11 cellular contexts compared by ENCODE assay signal in genomic region chr13:90717451-90717936, GRCh38.
DNase-seq lines count a peak whose midpoint lies in the region; TF ChIP-seq lines count a peak whose summit lies in the region.
"Had no signal": no experiment of that assay in that cellular context is flagged by ENCODE, and none has a peak within 500 bp of the region (broad histone marks: within the 10 kb centered on the region; RNA-seq: fewer than 3 reads in every experiment).

No MANE protein-coding gene starts in this region.

- no peak overlapping the region for H2AFZ ChIP-seq in hepatocyte

- H3K27ac ChIP-seq in hepatocyte (peak overlapping the region; percentile 57), tibial nerve (peak overlapping the region in 1 of 4 donors; percentile 52)

- H3K9me2 ChIP-seq in hepatocyte (replicated peaks; ENCODE audit: insufficient read depth) = no peaks in the 10 kb centered on the region

- no peak for TF ChIP-seq CTCF in hepatocyte (IDR thresholded peaks at IDR 0.05; ENCODE audit: poor library complexity)
- TF ChIP-seq CTCF in GM10266 (IDR thresholded peaks at IDR 0.05; ENCODE audit: control insufficient read depth, insufficient read depth, low read depth, missing control alignments) = no peak
- no peak for TF ChIP-seq CTCF in tibial nerve (IDR thresholded peaks at IDR 0.05)

- 13% methylated on average over 3 of the region's 3 CpGs for WGBS in hepatocyte (ENCODE audit: low lambda C conversion rate, missing lambda C conversion rate)
- 13 to 19% methylated on average over 3 of the region's 3 CpGs for WGBS in tibial nerve, 2 donors

- H3K36me3 ChIP-seq in hepatocyte (replicated peaks; ENCODE audit: insufficient read depth, low read depth) = no peaks in the 10 kb centered on the region
- no peaks in the 10 kb centered on the region for H3K36me3 ChIP-seq in tibial nerve

- H3K9me3 ChIP-seq in hepatocyte (ENCODE audit: low read depth) (no peaks in the 10 kb centered on the region), tibial nerve (no peaks in the 10 kb centered on the region)

- H4K20me1 ChIP-seq in hepatocyte (ENCODE audit: insufficient read depth, poor library complexity, severe bottlenecking) = no peaks in the 10 kb centered on the region

- no peak for TF ChIP-seq EP300 in tibial nerve (IDR thresholded peaks at IDR 0.05)

- DNase-seq in HCEC 1CT = peak; percentile 16
- DNase-seq in amniotic epithelial cell (ENCODE audit: low read depth) = peak; percentile 93
- peak; percentile 45 for DNase-seq in hepatocyte (ENCODE audit: low spot score)
- DNase-seq in skeletal muscle cell (ENCODE audit: low read depth) = peak; percentile 53
- DNase-seq in GM10266 (ENCODE audit: extremely low spot score) = no peak
- DNase-seq in NCI-H2107 treated with DMSO at 0.1 percent for 48 hours (lab: John Stamatoyannopoulos, UW; ENCODE audit: unreplicated experiment) = no peak
- no peak for DNase-seq in tibial nerve (ENCODE audit: low spot score in 2 of 2)
- DNase-seq: effector memory CD4-positive, alpha-beta T cell; GF-D8; midbrain; stimulated activated CD4-positive, alpha-beta T cell treated with anti-CD3 and anti-CD28 coated beads, Interleukin-1b, Interleukin-23, amount 100 ng/mL, for 48 hours had no signal

- H3K79me2 ChIP-seq in hepatocyte = no peaks in the 10 kb centered on the region

- H3K4me3 ChIP-seq in hepatocyte = no peak overlapping the region
- no peak overlapping the region for H3K4me3 ChIP-seq in skeletal muscle cell (ENCODE audit: low read depth, low read length)
- H3K4me3 ChIP-seq in tibial nerve = no peak overlapping the region

- H3K4me1 ChIP-seq in hepatocyte (ENCODE audit: insufficient read depth) (peaks cover 14% of the 10 kb centered on the region), tibial nerve (peaks cover 0 to 18% (median 8%) of the 10 kb centered on the region in 4 donors)

- H3K4me2 ChIP-seq in hepatocyte = peak overlapping the region; percentile 55

- no peak for TF ChIP-seq POLR2A in tibial nerve (IDR thresholded peaks at IDR 0.05)

- H3K27me3 ChIP-seq in hepatocyte (no peaks in the 10 kb centered on the region), tibial nerve (no peaks in the 10 kb centered on the region)

Comparison
In these comparisons a context has a peak if more than half of its experiments do, and no peak if none do; other contexts are left out.
1. DNase-seq: peak in HCEC 1CT (single experiment), amniotic epithelial cell (single experiment), hepatocyte (single experiment) and skeletal muscle cell (single experiment); none in GM10266 (single experiment), NCI-H2107 treated with DMSO at 0.1 percent for 48 hours (single experiment) and tibial nerve (0 of 2).